In the genomic region with DNA sequence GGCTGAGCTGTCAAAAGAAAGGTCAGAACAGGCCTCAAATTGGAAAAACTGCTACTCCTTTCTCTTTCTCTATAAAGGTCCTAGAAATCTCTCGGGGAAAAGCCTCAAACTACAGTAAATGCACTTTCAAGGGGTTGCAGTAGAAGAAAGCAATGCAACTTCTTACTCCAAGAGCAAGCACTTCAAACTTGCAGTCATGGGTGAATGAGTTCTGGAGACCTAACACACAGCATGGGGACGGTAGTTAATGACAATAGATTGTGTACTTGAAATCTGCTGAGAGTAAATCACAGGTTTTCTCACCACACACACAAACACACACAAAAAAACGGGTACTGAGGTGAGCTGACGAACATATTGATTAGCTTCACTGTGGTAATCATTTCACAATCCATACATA, we compare ENCODE assay signal across 23 cellular contexts. TPM values are rescaled to one million over a fixed set of nuclear protein-coding genes. Genes with fewer than 3 reads are reported as not detected.
A peak's percentile ranks its signal among the peaks of the same experiment; 100 is the strongest.
DNase-seq lines count a peak whose midpoint lies in the region; ATAC-seq and TF ChIP-seq lines count a peak whose summit lies in the region.
"Had no signal": no experiment of that assay in that cellular context is flagged by ENCODE, and none has a peak within 500 bp of the region (broad histone marks: within the 10 kb centered on the region; RNA-seq: fewer than 3 reads in every experiment).

No MANE protein-coding gene starts in this region.

- H3K27me3 Mint-ChIP-seq in endodermal cell (ENCODE audit: insufficient read depth) = no peaks in the 10 kb centered on the region
- H3K27me3 Mint-ChIP-seq in T-helper 2 cell treated with Interferon-gamma antibody and Interleukin-4, amounts not matched to agents 5 μg/mL and 100 μg/mL, for 36 hours (ENCODE audit: low read depth) = no peaks in the 10 kb centered on the region
- H3K27me3 Mint-ChIP-seq: IgD-negative memory B cell; naive thymus-derived CD8-positive, alpha-beta T cell; stimulated activated memory B cell treated with anti-CD40 and anti-IgM and Interleukin-4, amounts not matched to agents 10 μg/mL and 1 μg/mL and 100 μg/mL, for 72 hours had no signal

- CTCF ChIA-PET in HEK293 (lab: Yijun Ruan, JAX) = interaction anchor here (0.7 to 1.7 kb wide), 2 partner anchors 9 to 415 kb away, joined by 3 to 4 read pairs; no protein-coding TSS in a partner anchor

- peaks cover 13% of the 10 kb centered on the region for H3K4me1 Mint-ChIP-seq in endodermal cell
- H3K4me1 Mint-ChIP-seq in T-helper 2 cell treated with Interferon-gamma antibody and Interleukin-4, amounts not matched to agents 5 μg/mL and 100 μg/mL, for 36 hours (ENCODE audit: low read depth) = peaks cover 22% of the 10 kb centered on the region

- intact Hi-C loops in mucosa of descending colon (cut with DNase I, micrococcal nuclease) = no loop called here

- ATAC-seq in mucosa of descending colon = no peak
- ATAC-seq: activated CD8-positive, alpha-beta T cell treated with anti-CD3 and anti-CD28 coated beads, Interleukin-2, amount 10 ng/mL, durations not matched to agents 7 days and 5 days; heart right ventricle; naive thymus-derived CD8-positive, alpha-beta T cell; stimulated activated memory B cell treated with anti-CD40 and anti-IgM and Interleukin-4, amounts not matched to agents 10 μg/mL and 1 μg/mL and 100 μg/mL, for 72 hours had no signal

- DNase-seq in NCI-H510A treated with DMSO at 0.1 percent for 48 hours (lab: John Stamatoyannopoulos, UW) (peak; percentile 86), endodermal cell (no peak), mucosa of descending colon (no peak), hippocampal formation (lab: John Stamatoyannopoulos, UW) (no peak)
- no peak for DNase-seq in stimulated activated CD4-positive, alpha-beta T cell treated with anti-CD3 and anti-CD28 coated beads, Interleukin-12 subunit alpha, Interleukin-12 subunit beta, amount 100 ng/mL, for 4 hours
- DNase-seq in T-helper 2 cell treated with Interferon-gamma antibody and Interleukin-4, amounts not matched to agents 5 μg/mL and 100 μg/mL, for 36 hours (ENCODE audit: low spot score) = no peak
- DNase-seq: activated CD8-positive, alpha-beta T cell treated with anti-CD3 and anti-CD28 coated beads, Interleukin-2, amount 10 ng/mL, durations not matched to agents 7 days and 5 days; activated effector memory CD4-positive, alpha-beta T cell treated with anti-CD3 and anti-CD28 coated beads, Interleukin-2, amount 50 U/mL, for 16 hours; activated T-cell treated with anti-CD3 and anti-CD28 coated beads for 4 hours; cerebellar nuclear complex; heart right ventricle; naive thymus-derived CD8-positive, alpha-beta T cell; NCI-H146; NCI-H2227 treated with DMSO at 0.1 percent for 48 hours; occipital lobe; retina had no signal

- H4K20me1 ChIP-seq in BLaER1 treated with 17β-estradiol and CSF1 and Interleukin-3, amounts not matched to agents 10 nM and 100 nM = peaks cover 24 to 88% (median 66%) of the 10 kb centered on the region in 11 experiments; a peak in 21 of 22 replicates

- 77 to 93% methylated on average over 2 to 4 of the region's 4 CpGs for WGBS in endodermal cell (ENCODE audit: insufficient coverage in 1 of 2, insufficient read length in 1 of 2), 2 experiments

- H3K36me3 Mint-ChIP-seq in endodermal cell (ENCODE audit: low read depth) = peaks cover 16% of the 10 kb centered on the region
- peaks cover 29% of the 10 kb centered on the region for H3K36me3 Mint-ChIP-seq in T-helper 2 cell treated with Interferon-gamma antibody and Interleukin-4, amounts not matched to agents 5 μg/mL and 100 μg/mL, for 36 hours (ENCODE audit: low read depth)

- H3K4me3 ChIP-seq in BLaER1 treated with 17β-estradiol and CSF1 and Interleukin-3, amounts not matched to agents 10 nM and 100 nM = no peak overlapping the region
- H3K4me3 ChIP-seq in HEK293 (ENCODE audit: low read depth, low read length) (no peak overlapping the region), endodermal cell (ENCODE audit: low read length) (no peak overlapping the region), mucosa of descending colon (no peak overlapping the region)
- H3K4me3 ChIP-seq: heart right ventricle, smooth muscle cell had no signal

- peaks cover 5 to 58% (median 31%) of the 10 kb centered on the region in 11 experiments; a peak in 20 of 22 replicates for H3K36me3 ChIP-seq in BLaER1 treated with 17β-estradiol and CSF1 and Interleukin-3, amounts not matched to agents 10 nM and 100 nM
- H3K36me3 ChIP-seq in HEK293 (ENCODE audit: control insufficient read depth in 2 of 2, insufficient read depth in 1 of 2, low read length in 2 of 2) (no peaks in the 10 kb centered on the region), endodermal cell (ENCODE audit: control insufficient read depth, insufficient read depth, low read length) (no peaks in the 10 kb centered on the region), mucosa of descending colon (ENCODE audit: low read depth) (no peaks in the 10 kb centered on the region)
- H3K36me3 ChIP-seq: heart right ventricle had no signal

- H3K9me3 ChIP-seq in BLaER1 treated with 17β-estradiol and CSF1 and Interleukin-3, amounts not matched to agents 10 nM and 100 nM (replicated peaks in 1 of 11) = peaks cover 5 to 46% (median 38%) of the 10 kb centered on the region in 11 experiments; a peak in 21 of 22 replicates
- H3K9me3 ChIP-seq in HEK293 (ENCODE audit: control insufficient read depth, insufficient read depth, low read depth, low read length) = no peaks in the 10 kb centered on the region
- peaks cover 5% of the 10 kb centered on the region for H3K9me3 ChIP-seq in endodermal cell (ENCODE audit: control insufficient read depth, low read length)
- no peaks in the 10 kb centered on the region for H3K9me3 ChIP-seq in mucosa of descending colon

- POLR2A ChIA-PET in HEK293 (lab: Yijun Ruan, JAX) = no interaction called here

- H3K4me1 ChIP-seq in BLaER1 treated with 17β-estradiol and CSF1 and Interleukin-3, amounts not matched to agents 10 nM and 100 nM = peaks cover 33 to 53% (median 43%) of the 10 kb centered on the region in 10 experiments
- H3K4me1 ChIP-seq in HEK293 (ENCODE audit: control insufficient read depth, insufficient read depth, low read length) = no peaks in the 10 kb centered on the region
- no peaks in the 10 kb centered on the region for H3K4me1 ChIP-seq in endodermal cell (ENCODE audit: control insufficient read depth, insufficient read depth, low read length)
- peaks cover 8% of the 10 kb centered on the region for H3K4me1 ChIP-seq in mucosa of descending colon (ENCODE audit: low read depth)
- H3K4me1 ChIP-seq: Caco-2 had no signal

- H3K4me2 ChIP-seq in BLaER1 treated with 17β-estradiol and CSF1 and Interleukin-3, amounts not matched to agents 10 nM and 100 nM = peak overlapping the region; percentile 73 to 91 (median 86); a peak in 21 of 22 replicates
- H3K4me2 ChIP-seq: smooth muscle cell had no signal

- peak overlapping the region in 7 of 11 experiments; percentile 54 to 73 (median 69); a peak in 7 of 22 replicates for H3K27ac ChIP-seq in BLaER1 treated with 17β-estradiol and CSF1 and Interleukin-3, amounts not matched to agents 10 nM and 100 nM
- no peak overlapping the region for H3K27ac ChIP-seq in HEK293 (ENCODE audit: extremely low read depth, low read depth, low read length)
- no peak overlapping the region for H3K27ac ChIP-seq in endodermal cell (ENCODE audit: low read depth, low read length)
- H3K27ac ChIP-seq: epithelial cell of prostate had no signal

- H3K9ac ChIP-seq in BLaER1 treated with 17β-estradiol and CSF1 and Interleukin-3, amounts not matched to agents 10 nM and 100 nM = peak overlapping the region in 1 of 11 experiments; percentile 27; a peak in 1 of 22 replicates
- no peak overlapping the region for H3K9ac ChIP-seq in endodermal cell (ENCODE audit: extremely low read depth, low read length, poor library complexity, severe bottlenecking)

- peak overlapping the region; percentile 24 for H3K27ac Mint-ChIP-seq in endodermal cell
- no peak overlapping the region for H3K27ac Mint-ChIP-seq in T-helper 2 cell treated with Interferon-gamma antibody and Interleukin-4, amounts not matched to agents 5 μg/mL and 100 μg/mL, for 36 hours
- H3K27ac Mint-ChIP-seq: activated CD8-positive, alpha-beta T cell treated with anti-CD3 and anti-CD28 coated beads, Interleukin-2, amount 10 ng/mL, durations not matched to agents 7 days and 5 days; IgD-negative memory B cell; stimulated activated memory B cell treated with anti-CD40 and anti-IgM and Interleukin-4, amounts not matched to agents 10 μg/mL and 1 μg/mL and 100 μg/mL, for 72 hours had no signal

- TF ChIP-seq CTCF in HEK293 (tag by site-specific recombination; IDR thresholded peaks at IDR 0.05) (no peak), endodermal cell (conservative IDR thresholded peaks at IDR 0.05) (no peak), mucosa of descending colon (IDR thresholded peaks at IDR 0.05) (no peak)

- peaks cover 23% of the 10 kb centered on the region for H3K9me3 Mint-ChIP-seq in endodermal cell
- peaks cover 14% of the 10 kb centered on the region for H3K9me3 Mint-ChIP-seq in T-helper 2 cell treated with Interferon-gamma antibody and Interleukin-4, amounts not matched to agents 5 μg/mL and 100 μg/mL, for 36 hours
- H3K9me3 Mint-ChIP-seq: stimulated activated memory B cell treated with anti-CD40 and anti-IgM and Interleukin-4, amounts not matched to agents 10 μg/mL and 1 μg/mL and 100 μg/mL, for 72 hours had no signal

- H3K27me3 ChIP-seq in BLaER1 treated with 17β-estradiol and CSF1 and Interleukin-3, amounts not matched to agents 10 nM and 100 nM = no peaks in the 10 kb centered on the region
- no peaks in the 10 kb centered on the region for H3K27me3 ChIP-seq in endodermal cell (ENCODE audit: control insufficient read depth, insufficient read depth, low read length, poor library complexity, severe bottlenecking)
- H3K27me3 ChIP-seq: heart right ventricle had no signal

- no peak overlapping the region for H3K4me3 Mint-ChIP-seq in endodermal cell
- no peak overlapping the region for H3K4me3 Mint-ChIP-seq in T-helper 2 cell treated with Interferon-gamma antibody and Interleukin-4, amounts not matched to agents 5 μg/mL and 100 μg/mL, for 36 hours
- H3K4me3 Mint-ChIP-seq: activated CD8-positive, alpha-beta T cell treated with anti-CD3 and anti-CD28 coated beads, Interleukin-2, amount 10 ng/mL, durations not matched to agents 7 days and 5 days; stimulated activated memory B cell treated with anti-CD40 and anti-IgM and Interleukin-4, amounts not matched to agents 10 μg/mL and 1 μg/mL and 100 μg/mL, for 72 hours had no signal

TF ChIP-seq in HEK293, 187 proteins besides CTCF, POLR2A, EP300 and RAD21 (continues in another document):
- TF ChIP-seq ZBTB17 (tag by site-specific recombination; IDR thresholded peaks at IDR 0.05) (no peak), ZNF48 (tag by site-specific recombination; IDR thresholded peaks at IDR 0.05) (no peak), OSR2 (tag by site-specific recombination; IDR thresholded peaks at IDR 0.05) (peak; percentile 34; the same call in 1 of the 2 replicates), ZBTB21 (tag by site-specific recombination; IDR thresholded peaks at IDR 0.05) (no peak), ZNF175 (tag by site-specific recombination; IDR thresholded peaks at IDR 0.05) (no peak)

RNA-seq across cellular contexts. Expression of a gene that starts 11.8 kb away (rescaled TPM):
- total RNA-seq in endodermal cell (10 to 100 TPM; 34.7 to 55.3 TPM), mucosa of descending colon (10 to 100 TPM; 27.7 to 44.8 (median 32.7) TPM)
- 35.8 TPM for polyA plus RNA-seq in endodermal cell (2013, experiment 1 of 2)
- 32.8 TPM for polyA plus RNA-seq in endodermal cell (2013, experiment 2 of 2)

Comparison
In these comparisons a context has a peak if more than half of its experiments do, and no peak if none do; other contexts are left out.
1. H3K27ac ChIP-seq: peak in BLaER1 treated with 17β-estradiol and CSF1 and Interleukin-3, amounts not matched to agents 10 nM and 100 nM (7 of 11); none in HEK293 (single experiment) and endodermal cell (single experiment).